Comparison of ENCODE assay signal across 9 cellular contexts in the genomic region with DNA sequence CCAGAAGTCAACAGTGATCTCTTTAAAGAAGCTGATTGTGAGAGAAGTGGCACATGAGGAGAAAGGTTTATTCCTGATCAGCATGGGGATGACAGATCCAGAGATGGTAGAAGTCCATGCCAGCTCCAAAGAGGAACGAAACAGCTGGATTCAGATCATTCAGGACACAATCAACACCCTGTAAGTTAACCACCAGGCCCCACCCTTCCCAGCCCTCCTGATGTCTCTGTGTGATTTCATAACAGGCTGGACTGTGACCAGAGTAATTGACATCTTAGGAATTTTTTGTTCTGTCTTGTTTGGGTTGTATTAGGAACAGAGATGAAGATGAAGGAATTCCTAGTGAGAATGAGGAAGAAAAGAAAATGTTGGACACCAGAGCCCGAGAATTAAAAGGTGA.
DNase-seq lines count a peak whose midpoint lies in the region; ATAC-seq and TF ChIP-seq lines count a peak whose summit lies in the region.
"Had no signal": no experiment of that assay in that cellular context is flagged by ENCODE, and none has a peak within 500 bp of the region (broad histone marks: within the 10 kb centered on the region; RNA-seq: fewer than 3 reads in every experiment).

No MANE protein-coding gene starts in this region.

- no peak for TF ChIP-seq CTCF in CD8-positive, alpha-beta T cell (IDR thresholded peaks at IDR 0.05)
- TF ChIP-seq CTCF in left ventricle myocardium inferior (IDR thresholded peaks at IDR 0.05; ENCODE audit: borderline replicate concordance) (no peak), gastrocnemius medialis (IDR thresholded peaks at IDR 0.05 in 4 of 5, conservative IDR thresholded peaks at IDR 0.05 in 1 of 5) (no peak)

- peaks cover 93% of the 10 kb centered on the region for H3K36me3 Mint-ChIP-seq in CD8-positive, alpha-beta T cell

- no peak for DNase-seq in CD8-positive, alpha-beta T cell
- peak; percentile 59 for DNase-seq in amniotic epithelial cell (ENCODE audit: low read depth)
- DNase-seq in left ventricle myocardium inferior: no peak
- peak in 1 of 2 donors; percentile 58 for DNase-seq in gastrocnemius medialis
- no peak for DNase-seq in stimulated activated CD4-positive, alpha-beta T cell treated with anti-CD3 and anti-CD28 coated beads, Interleukin-4, amount 100 ng/mL, for 4 hours
- DNase-seq in head of caudate nucleus: no peak
- no peak for DNase-seq in cortex of kidney (lab: John Stamatoyannopoulos, UW)

- H3K27ac Mint-ChIP-seq in CD8-positive, alpha-beta T cell: peak overlapping the region; percentile 25

- no peaks in the 10 kb centered on the region for H3K27me3 ChIP-seq in CD8-positive, alpha-beta T cell (ENCODE audit: insufficient read depth, low read length)
- no peaks in the 10 kb centered on the region for H3K27me3 ChIP-seq in left ventricle myocardium inferior (ENCODE audit: low read depth)
- H3K27me3 ChIP-seq in gastrocnemius medialis: no peaks in the 10 kb centered on the region

- H3K27ac ChIP-seq in CD8-positive, alpha-beta T cell (ENCODE audit: low read depth, low read length): no peak overlapping the region
- H3K27ac ChIP-seq in left ventricle myocardium inferior (replicated peaks) (peak overlapping the region; percentile 88), gastrocnemius medialis (peak overlapping the region; percentile 59 to 82 (median 72))
- H3K27ac ChIP-seq: C4-2B had no signal

- intact Hi-C loops in CD8-positive, alpha-beta T cell (cut with DNase I, micrococcal nuclease): no loop called here
- intact Hi-C loops in left ventricle myocardium inferior (cut with micrococcal nuclease): no loop called here
- intact Hi-C loops in gastrocnemius medialis (cut with DNase I; ENCODE audit: low total_unique reads): loop anchor here (10.0 kb wide), 1 partner anchor 392 kb away; no protein-coding TSS in a partner anchor
- intact Hi-C loops in head of caudate nucleus (cut with DNase I): no loop called here

- CTCF ChIA-PET in CD8-positive, alpha-beta T cell (lab: Charles Lee): interaction anchor here (10.0 kb wide), 1 partner anchor 114 kb away, joined by 159 read pairs; no protein-coding TSS in a partner anchor

- peaks cover 25% of the 10 kb centered on the region for H3K4me1 Mint-ChIP-seq in CD8-positive, alpha-beta T cell (ENCODE audit: low read depth)

- H3K9me3 ChIP-seq in CD8-positive, alpha-beta T cell (ENCODE audit: low read length): no peaks in the 10 kb centered on the region
- H3K9me3 ChIP-seq in left ventricle myocardium inferior (replicated peaks) (no peaks in the 10 kb centered on the region), gastrocnemius medialis (no peaks in the 10 kb centered on the region)

- in situ Hi-C loops in gastrocnemius medialis (cut with MboI; ENCODE audit: low sequenced_read_pairs in 4 of 4): loop anchor here in 1 of 4 donors (5.0 kb wide), 1 partner anchor 110 kb away; no protein-coding TSS in a partner anchor

- TF ChIP-seq POLR2A in gastrocnemius medialis (IDR thresholded peaks at IDR 0.05): no peak

- no peak overlapping the region for H3K4me3 Mint-ChIP-seq in CD8-positive, alpha-beta T cell

- POLR2A ChIA-PET in CD8-positive, alpha-beta T cell (lab: Charles Lee): no interaction called here

- H3K36me3 ChIP-seq in CD8-positive, alpha-beta T cell (ENCODE audit: insufficient read depth, low read length): peaks cover 54% of the 10 kb centered on the region
- peaks cover 92% of the 10 kb centered on the region for H3K36me3 ChIP-seq in left ventricle myocardium inferior
- peaks cover 0 to 72% of the 10 kb centered on the region in 2 donors for H3K36me3 ChIP-seq in gastrocnemius medialis

- no peaks in the 10 kb centered on the region for H3K9me3 Mint-ChIP-seq in CD8-positive, alpha-beta T cell

- no peaks in the 10 kb centered on the region for H3K4me1 ChIP-seq in CD8-positive, alpha-beta T cell (ENCODE audit: insufficient read depth, low read length)
- H3K4me1 ChIP-seq in left ventricle myocardium inferior (peaks cover 74% of the 10 kb centered on the region), gastrocnemius medialis (peaks cover 17 to 19% of the 10 kb centered on the region in 2 donors)

- no peak overlapping the region for H3K4me3 ChIP-seq in CD8-positive, alpha-beta T cell (ENCODE audit: low read depth, low read length)
- H3K4me3 ChIP-seq in left ventricle myocardium inferior: no peak overlapping the region
- H3K4me3 ChIP-seq in gastrocnemius medialis: no peak overlapping the region

- H3K27me3 Mint-ChIP-seq in CD8-positive, alpha-beta T cell (ENCODE audit: low read depth): no peaks in the 10 kb centered on the region

- ATAC-seq in CD8-positive, alpha-beta T cell: no peak
- ATAC-seq in gastrocnemius medialis (peak; percentile 34 to 37), GM21423 (IDR thresholded peaks at IDR 0.05; ENCODE audit: unreplicated experiment) (no peak)

Comparison
In these comparisons a context has a peak if more than half of its experiments do, and no peak if none do; other contexts are left out.
1. ATAC-seq: peak in gastrocnemius medialis (2 of 2); none in CD8-positive, alpha-beta T cell (single experiment) and GM21423 (single experiment).